ENCODE assay signal across 8 cellular contexts in the genomic region with DNA sequence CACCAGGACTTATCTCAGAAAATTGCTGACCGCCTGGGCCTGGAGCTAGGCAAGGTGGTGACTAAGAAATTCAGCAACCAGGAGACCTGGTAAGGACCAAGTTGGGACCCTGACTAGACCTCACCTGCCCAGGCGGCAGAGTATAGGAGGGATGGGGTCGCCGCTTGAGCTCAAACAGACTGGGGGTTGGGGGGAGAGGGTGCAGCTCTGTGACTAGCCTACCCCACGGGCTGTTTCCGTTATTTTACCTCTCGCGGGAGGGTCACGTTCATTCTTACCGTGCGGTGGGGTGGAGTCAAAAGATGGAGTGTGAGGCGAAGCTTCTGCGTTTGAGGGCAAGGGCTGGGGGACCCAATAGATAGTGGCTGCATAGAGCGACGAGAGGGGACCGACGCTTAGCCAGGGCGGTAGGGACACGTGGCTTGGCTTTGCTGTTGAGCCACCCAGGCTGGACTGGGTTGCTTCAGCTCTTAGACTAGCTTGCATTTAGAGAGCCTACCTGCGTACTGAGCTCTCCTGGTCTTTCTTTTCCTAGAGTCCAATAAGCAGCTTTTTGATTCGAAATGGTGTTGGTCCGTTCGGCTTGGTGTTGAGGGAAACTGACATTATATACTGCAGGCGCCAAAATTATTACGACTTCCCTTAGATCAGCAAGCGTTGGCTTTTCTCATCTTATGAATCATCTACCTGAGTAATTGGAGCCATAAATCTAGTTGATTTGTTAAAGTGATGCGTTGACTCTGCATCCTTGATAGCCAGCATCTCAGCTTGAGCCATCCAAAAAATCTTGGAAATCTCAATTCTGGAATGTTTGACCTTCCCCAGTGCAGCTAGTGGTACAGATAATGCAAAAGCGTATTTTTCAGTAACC.
DNase-seq lines count a peak whose midpoint lies in the region; ATAC-seq and TF ChIP-seq lines count a peak whose summit lies in the region.

No MANE protein-coding gene starts in this region.

- TF ChIP-seq CTCF in nephron progenitor cell (IDR thresholded peaks at IDR 0.05): no peak

- no peaks in the 10 kb centered on the region for H3K36me3 ChIP-seq in subcutaneous abdominal adipose tissue (ENCODE audit: control insufficient read depth in 5 of 5, insufficient read depth in 5 of 5, low read length in 5 of 5)

- ATAC-seq in GM18868 (IDR thresholded peaks at IDR 0.05; ENCODE audit: unreplicated experiment) (peak; percentile 41), HG03103 (IDR thresholded peaks at IDR 0.05; ENCODE audit: low read depth, unreplicated experiment) (peak; percentile 39)

- H3K27ac Mint-ChIP-seq in activated T-cell treated with anti-CD3 and anti-CD28 coated beads, Interleukin-2, amount 50 U/mL, for 24 hours: peak overlapping the region; percentile 96
- peak overlapping the region; percentile 97 for H3K27ac Mint-ChIP-seq in nephron progenitor cell

- DNase-seq in AG08395 (ENCODE audit: low spot score): peak; percentile 5
- DNase-seq in NCI-H82 (lab: John Stamatoyannopoulos, UW): peak; percentile 74
- peak; percentile 67 for DNase-seq in activated T-cell treated with anti-CD3 and anti-CD28 coated beads, Interleukin-2, amount 50 U/mL, for 24 hours
- peak; percentile 1 for DNase-seq in fibroblast of gingiva (ENCODE audit: low read depth)
- peak; percentile 15 for DNase-seq in nephron progenitor cell

- H3K4me1 Mint-ChIP-seq in activated T-cell treated with anti-CD3 and anti-CD28 coated beads, Interleukin-2, amount 50 U/mL, for 24 hours (ENCODE audit: low read depth): peaks cover 27% of the 10 kb centered on the region
- H3K4me1 Mint-ChIP-seq in nephron progenitor cell: peaks cover 21% of the 10 kb centered on the region

- peak overlapping the region; percentile 69 to 84 (median 77) for H3K4me3 ChIP-seq in subcutaneous abdominal adipose tissue (ENCODE audit: low read depth in 1 of 5, low read length in 5 of 5)

- H3K4me3 Mint-ChIP-seq in activated T-cell treated with anti-CD3 and anti-CD28 coated beads, Interleukin-2, amount 50 U/mL, for 24 hours: peak overlapping the region; percentile 90
- peak overlapping the region; percentile 98 for H3K4me3 Mint-ChIP-seq in nephron progenitor cell

- peaks cover 30% of the 10 kb centered on the region for H3K36me3 Mint-ChIP-seq in activated T-cell treated with anti-CD3 and anti-CD28 coated beads, Interleukin-2, amount 50 U/mL, for 24 hours (ENCODE audit: low read depth)
- H3K36me3 Mint-ChIP-seq in nephron progenitor cell (ENCODE audit: low read depth): peaks cover 17% of the 10 kb centered on the region

- peak overlapping the region; percentile 57 for H3K27ac ChIP-seq in subcutaneous abdominal adipose tissue (ENCODE audit: low read depth, low read length)

- peak overlapping the region; percentile 16 to 76 (median 64) for H3K9ac ChIP-seq in subcutaneous abdominal adipose tissue (ENCODE audit: low read length in 5 of 5)

- H3K27me3 Mint-ChIP-seq in activated T-cell treated with anti-CD3 and anti-CD28 coated beads, Interleukin-2, amount 50 U/mL, for 24 hours: peaks cover 17% of the 10 kb centered on the region
- H3K27me3 Mint-ChIP-seq in nephron progenitor cell (ENCODE audit: low read depth, poor library complexity): no peaks in the 10 kb centered on the region

- H3K4me1 ChIP-seq in subcutaneous abdominal adipose tissue (ENCODE audit: control insufficient read depth in 5 of 5, insufficient read depth in 5 of 5, low read length in 5 of 5): peaks cover 0 to 14% (median 10%) of the 10 kb centered on the region in 5 donors

- H3K9me3 Mint-ChIP-seq in activated T-cell treated with anti-CD3 and anti-CD28 coated beads, Interleukin-2, amount 50 U/mL, for 24 hours: no peaks in the 10 kb centered on the region
- peaks cover 52% of the 10 kb centered on the region for H3K9me3 Mint-ChIP-seq in nephron progenitor cell

- no peaks in the 10 kb centered on the region for H3K9me3 ChIP-seq in subcutaneous abdominal adipose tissue (ENCODE audit: control insufficient read depth in 5 of 5, low read length in 5 of 5)

- H3K27me3 ChIP-seq in subcutaneous abdominal adipose tissue (ENCODE audit: control insufficient read depth in 5 of 5, insufficient read depth in 4 of 5, low read length in 5 of 5): peaks cover 0 to 4% (median 3%) of the 10 kb centered on the region in 5 donors

Comparison
In these comparisons a context has a peak if more than half of its experiments do, and no peak if none do; other contexts are left out.
1. Peak in every context shown above with its lines: DNase-seq, ATAC-seq, H3K4me3 ChIP-seq and H3K27ac ChIP-seq.
2. DNase-seq: peak in every context shown above with its lines; median percentile 74 in NCI-H82; 67 in activated T-cell treated with anti-CD3 and anti-CD28 coated beads, Interleukin-2, amount 50 U/mL, for 24 hours; 15 in nephron progenitor cell; 5 in AG08395; 1 in fibroblast of gingiva.